Comparison of ENCODE assay signal across 9 cellular contexts in the genomic region with DNA sequence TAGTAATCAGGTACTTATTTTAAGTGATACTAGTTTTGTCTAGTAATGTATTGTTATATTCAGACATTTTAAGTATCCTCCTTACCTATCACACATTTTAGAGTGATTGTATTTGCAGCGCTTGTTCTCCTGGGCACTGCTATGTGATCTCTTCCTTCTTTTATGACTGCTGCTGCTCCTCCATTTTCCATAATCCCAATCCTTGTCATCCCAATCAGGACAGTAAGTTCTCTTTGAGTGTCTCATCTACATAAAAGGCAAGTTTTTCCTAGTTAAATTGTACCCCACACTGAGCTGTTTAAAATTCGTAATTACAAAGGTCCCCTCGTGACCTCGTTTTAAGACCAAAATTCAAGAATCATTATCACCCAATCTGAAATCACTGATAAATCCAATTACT. TPM values are rescaled to one million over a fixed set of nuclear protein-coding genes. Genes with fewer than 3 reads are reported as not detected.
A peak's percentile ranks its signal among the peaks of the same experiment; 100 is the strongest.
DNase-seq lines count a peak whose midpoint lies in the region; ATAC-seq and TF ChIP-seq lines count a peak whose summit lies in the region.
"Had no signal": no experiment of that assay in that cellular context is flagged by ENCODE, and none has a peak within 500 bp of the region (broad histone marks: within the 10 kb centered on the region; RNA-seq: fewer than 3 reads in every experiment).

No MANE protein-coding gene starts in this region.

- peaks cover 0 to 3% (median 0%) of the 10 kb centered on the region in 7 donors for H3K9me3 Mint-ChIP-seq in CD4-positive, CD25-positive, alpha-beta regulatory T cell

- peaks cover 56% of the 10 kb centered on the region for H3K36me3 Mint-ChIP-seq in CD4-positive, CD25-positive, alpha-beta regulatory T cell

- H3K79me2 ChIP-seq in OCI-LY1 (ENCODE audit: insufficient read depth, low read length): peaks cover 53% of the 10 kb centered on the region

- H3K9ac ChIP-seq in OCI-LY1 (ENCODE audit: low read length): peak overlapping the region; percentile 96
- peak overlapping the region; percentile 8 for H3K9ac ChIP-seq in endocrine pancreas (ENCODE audit: control insufficient read depth, insufficient read depth, low read length)

- no peaks in the 10 kb centered on the region for H3K9me3 ChIP-seq in CD4-positive, CD25-positive, alpha-beta regulatory T cell (ENCODE audit: control insufficient read depth in 2 of 2, low read length in 2 of 2)
- H3K9me3 ChIP-seq in OCI-LY1 (ENCODE audit: low read length): no peaks in the 10 kb centered on the region
- no peaks in the 10 kb centered on the region for H3K9me3 ChIP-seq in endocrine pancreas (ENCODE audit: control insufficient read depth, low read length)
- H3K9me3 ChIP-seq in neutrophil: no peaks in the 10 kb centered on the region

- peak overlapping the region; percentile 100 for H3K4me3 ChIP-seq in CD4-positive, CD25-positive, alpha-beta regulatory T cell (ENCODE audit: low read depth, low read length)
- H3K4me3 ChIP-seq in OCI-LY1 (ENCODE audit: low read depth, low read length, poor library complexity, severe bottlenecking) (peak overlapping the region; percentile 79), endocrine pancreas (ENCODE audit: control insufficient read depth, insufficient read depth, low read length) (peak overlapping the region; percentile 100), neutrophil (ENCODE audit: low read depth in 1 of 2, low read length in 1 of 2) (peak overlapping the region; percentile 87 to 92)

- H3K9me2 ChIP-seq in OCI-LY1 (ENCODE audit: low read depth, low read length): no peaks in the 10 kb centered on the region

- H3F3A ChIP-seq in OCI-LY1 (ENCODE audit: insufficient read depth, low read length): 0 out of 2 replicates have a peak, but pooled peaks cover 3% of the 10 kb centered on the region

- no peak for DNase-seq in CD4-positive, CD25-positive, alpha-beta regulatory T cell
- DNase-seq in HCEC 1CT (no peak), activated gamma-delta T cell (lab: John Stamatoyannopoulos, UW) (no peak), NCI-H2171 (lab: John Stamatoyannopoulos, UW) (no peak), NCI-H526 treated with DMSO at 0.1 percent for 48 hours (lab: John Stamatoyannopoulos, UW) (no peak)
- DNase-seq: left colon had no signal

- peaks cover 10% of the 10 kb centered on the region for H3K27me3 Mint-ChIP-seq in CD4-positive, CD25-positive, alpha-beta regulatory T cell

- H3K4me1 ChIP-seq in CD4-positive, CD25-positive, alpha-beta regulatory T cell (ENCODE audit: control insufficient read depth, insufficient read depth, low read length, poor library complexity, severe bottlenecking): peaks cover 46% of the 10 kb centered on the region
- H3K4me1 ChIP-seq in OCI-LY1 (ENCODE audit: insufficient read depth, low read length, severe bottlenecking) (peaks cover 25% of the 10 kb centered on the region), endocrine pancreas (ENCODE audit: control insufficient read depth, insufficient read depth, low read length) (peaks cover 21% of the 10 kb centered on the region), neutrophil (ENCODE audit: control insufficient read depth in 1 of 2, insufficient read depth in 1 of 2, low read depth in 1 of 2, low read length in 1 of 2) (peaks cover 50 to 58% of the 10 kb centered on the region in 2 experiments)

- H3K27me3 ChIP-seq in CD4-positive, CD25-positive, alpha-beta regulatory T cell (ENCODE audit: control insufficient read depth, insufficient read depth, low read length): no peaks in the 10 kb centered on the region
- H3K27me3 ChIP-seq in OCI-LY1 (ENCODE audit: insufficient read depth, low read length) (no peaks in the 10 kb centered on the region), endocrine pancreas (ENCODE audit: control insufficient read depth, insufficient read depth, low read length) (no peaks in the 10 kb centered on the region), neutrophil (no peaks in the 10 kb centered on the region)

- H3K27ac Mint-ChIP-seq in CD4-positive, CD25-positive, alpha-beta regulatory T cell: peak overlapping the region; percentile 5 to 100 (median 99)

- ATAC-seq in CD4-positive, CD25-positive, alpha-beta regulatory T cell (ENCODE audit: low read depth in 2 of 2): no peak
- ATAC-seq: left colon had no signal

- peaks cover 53% of the 10 kb centered on the region for H3K36me3 ChIP-seq in CD4-positive, CD25-positive, alpha-beta regulatory T cell (ENCODE audit: control insufficient read depth, insufficient read depth, low read length)
- H3K36me3 ChIP-seq in OCI-LY1 (ENCODE audit: insufficient read depth, low read length) (peaks cover 69% of the 10 kb centered on the region), endocrine pancreas (ENCODE audit: control insufficient read depth, insufficient read depth, low read length) (peaks cover 21% of the 10 kb centered on the region), neutrophil (peaks cover 49% of the 10 kb centered on the region)

- peak overlapping the region; percentile 86 for H3K4me2 ChIP-seq in OCI-LY1 (ENCODE audit: low read length)

- H4K20me1 ChIP-seq in OCI-LY1 (ENCODE audit: insufficient read depth, low read length): peaks cover 6% of the 10 kb centered on the region; the same call in 1 of the 2 replicates

- no peak overlapping the region for H2AFZ ChIP-seq in OCI-LY1 (ENCODE audit: low read length)

- peak overlapping the region; percentile 92 to 97 (median 94) for H3K4me3 Mint-ChIP-seq in CD4-positive, CD25-positive, alpha-beta regulatory T cell

- H3K27ac ChIP-seq in CD4-positive, CD25-positive, alpha-beta regulatory T cell (ENCODE audit: insufficient read depth, low read length, poor library complexity, severe bottlenecking): peak overlapping the region; percentile 100
- H3K27ac ChIP-seq in OCI-LY1 (ENCODE audit: low read depth, low read length, poor library complexity, severe bottlenecking): no peak overlapping the region
- H3K27ac ChIP-seq in neutrophil: peak overlapping the region; percentile 99

- peaks cover 29 to 62% (median 45%) of the 10 kb centered on the region in 4 donors for H3K4me1 Mint-ChIP-seq in CD4-positive, CD25-positive, alpha-beta regulatory T cell

- no peak for TF ChIP-seq CTCF in OCI-LY1 (IDR thresholded peaks at IDR 0.05; ENCODE audit: low read length)
- TF ChIP-seq CTCF in neutrophil (IDR thresholded peaks at IDR 0.05): no peak

RNA-seq across cellular contexts. Expression of gene CLK1, which starts 2.8 kb away (rescaled TPM):
- total RNA-seq in CD4-positive, CD25-positive, alpha-beta regulatory T cell: 1,274 TPM
- 10 to 100 TPM; 36.5 to 54.5 (median 42.3) TPM for polyA plus RNA-seq in CD4-positive, CD25-positive, alpha-beta regulatory T cell

RNA-seq across cellular contexts. Expression of gene PPIL3, which starts 27.3 kb away (rescaled TPM):
- 29.1 TPM for total RNA-seq in CD4-positive, CD25-positive, alpha-beta regulatory T cell
- polyA plus RNA-seq in CD4-positive, CD25-positive, alpha-beta regulatory T cell: 10 to 100 TPM; 15.3 to 45.4 (median 34.6) TPM

RNA-seq across cellular contexts. Expression of gene NIF3L1, which starts 27.6 kb away (rescaled TPM):
- total RNA-seq in CD4-positive, CD25-positive, alpha-beta regulatory T cell: 9.9 TPM
- polyA plus RNA-seq in CD4-positive, CD25-positive, alpha-beta regulatory T cell: 10 to 100 TPM; 22.6 to 30.0 (median 24.3) TPM

RNA-seq across cellular contexts. Expression of gene BZW1, which starts 49.9 kb away (rescaled TPM):
- total RNA-seq in CD4-positive, CD25-positive, alpha-beta regulatory T cell: 261 TPM
- polyA plus RNA-seq in CD4-positive, CD25-positive, alpha-beta regulatory T cell: 100 to 1,000 TPM; 181 to 253 (median 221) TPM
